In genomic region chr2:73907840-73908452, GRCh38 we compare ENCODE assay signal across 8 cellular contexts. TPM values are rescaled to one million over a fixed set of nuclear protein-coding genes. Genes with fewer than 3 reads are reported as not detected.
DNase-seq lines count a peak whose midpoint lies in the region; ATAC-seq lines count a peak whose summit lies in the region.

No MANE protein-coding gene starts in this region.

- no peaks in the 10 kb centered on the region for H3K9me3 Mint-ChIP-seq in naive thymus-derived CD4-positive, alpha-beta T cell

- no peak overlapping the region for H3K4me3 Mint-ChIP-seq in naive thymus-derived CD4-positive, alpha-beta T cell

- POLR2A ChIA-PET in naive thymus-derived CD4-positive, alpha-beta T cell (lab: Charles Lee): no interaction called here

- no peaks in the 10 kb centered on the region for H3K36me3 Mint-ChIP-seq in naive thymus-derived CD4-positive, alpha-beta T cell

- CTCF ChIA-PET in naive thymus-derived CD4-positive, alpha-beta T cell (lab: Charles Lee): interaction anchor here (0.6 to 5.2 kb wide), 18 partner anchors 9 to 243 kb away, joined by 3 to 37 read pairs (median 4); partner anchors contain the start of genes BOLA3 and STAMBP

- no peak overlapping the region for H3K27ac ChIP-seq in naive thymus-derived CD4-positive, alpha-beta T cell (ENCODE audit: low read depth, low read length)

- H3K9me3 ChIP-seq in naive thymus-derived CD4-positive, alpha-beta T cell (ENCODE audit: control insufficient read depth in 2 of 3, low read length in 3 of 3): no peaks in the 10 kb centered on the region

- H3K27ac Mint-ChIP-seq in naive thymus-derived CD4-positive, alpha-beta T cell: peak overlapping the region in 4 of 9 donors; percentile 19 to 61 (median 40)

- H3K4me1 Mint-ChIP-seq in naive thymus-derived CD4-positive, alpha-beta T cell: peaks cover 0 to 3% (median 0%) of the 10 kb centered on the region in 7 donors

- H3K4me1 ChIP-seq in naive thymus-derived CD4-positive, alpha-beta T cell (ENCODE audit: control insufficient read depth in 2 of 2, insufficient read depth in 2 of 2, low read length in 2 of 2): no peaks in the 10 kb centered on the region

- no peaks in the 10 kb centered on the region for H3K27me3 Mint-ChIP-seq in naive thymus-derived CD4-positive, alpha-beta T cell

- peak; percentile 45 for DNase-seq in NCI-H1436 (lab: John Stamatoyannopoulos, UW)
- no peak for DNase-seq in NCI-H1436 treated with DMSO at 0.1 percent for 48 hours (lab: John Stamatoyannopoulos, UW)
- peak; percentile 24 for DNase-seq in M059J (ENCODE audit: low read depth)
- peak in 4 of 5 donors; percentile 21 to 51 (median 34) for DNase-seq in T-helper 1 cell
- DNase-seq in central memory CD4-positive, alpha-beta T cell: peak; percentile 45
- DNase-seq in naive thymus-derived CD4-positive, alpha-beta T cell: peak in 8 of 9 donors; percentile 37 to 64 (median 48)
- no peak for DNase-seq in HK-2 (ENCODE audit: unreplicated experiment)

- no peaks in the 10 kb centered on the region for H3K36me3 ChIP-seq in naive thymus-derived CD4-positive, alpha-beta T cell (ENCODE audit: control insufficient read depth in 2 of 3, insufficient read depth in 3 of 3, low read length in 3 of 3)

- ATAC-seq in naive thymus-derived CD4-positive, alpha-beta T cell: peak; percentile 92
- no peak for ATAC-seq in HG03571 (IDR thresholded peaks at IDR 0.05; ENCODE audit: unreplicated experiment)

- H3K27me3 ChIP-seq in naive thymus-derived CD4-positive, alpha-beta T cell (ENCODE audit: control insufficient read depth in 2 of 2, insufficient read depth in 2 of 2, low read length in 2 of 2): no peaks in the 10 kb centered on the region

- no peak overlapping the region for H3K4me3 ChIP-seq in naive thymus-derived CD4-positive, alpha-beta T cell (ENCODE audit: low read length)

- intact Hi-C loops in naive thymus-derived CD4-positive, alpha-beta T cell (cut with micrococcal nuclease): loop anchor here (1.0 kb wide), 6 partner anchors 18 to 239 kb away; partner anchors contain the start of genes BOLA3 (in 2 of the 2) and DGUOK (in 1 of the 2)

RNA-seq across cellular contexts. Expression of gene ACTG2, which starts 15.1 kb away (rescaled TPM):
- 0.89 and 2.5 TPM in 2 replicates for total RNA-seq in M059J (2014; rRNA removed; shearing (Covaris generic))
- not detected for total RNA-seq in naive thymus-derived CD4-positive, alpha-beta T cell
- not detected for polyA plus RNA-seq in naive thymus-derived CD4-positive, alpha-beta T cell

RNA-seq across cellular contexts. Expression of gene DGUOK, which starts 18.7 kb away (rescaled TPM):
- 105 and 108 TPM in 2 replicates for total RNA-seq in M059J (2014; rRNA removed; shearing (Covaris generic))
- 10 to 100 TPM; 43.1 to 73.9 (median 65.8) TPM for total RNA-seq in naive thymus-derived CD4-positive, alpha-beta T cell
- 100 to 1,000 TPM; 207 to 220 TPM for polyA plus RNA-seq in naive thymus-derived CD4-positive, alpha-beta T cell

Comparison
In these comparisons a context has a peak if more than half of its experiments do, and no peak if none do; other contexts are left out.
1. DNase-seq: peak in NCI-H1436 (single experiment), M059J (single experiment), T-helper 1 cell (4 of 5), central memory CD4-positive, alpha-beta T cell (single experiment) and naive thymus-derived CD4-positive, alpha-beta T cell (8 of 9); none in NCI-H1436 treated with DMSO at 0.1 percent for 48 hours (single experiment) and HK-2 (single experiment).